ENCODE assay signal across 1 cellular context in the genomic region with DNA sequence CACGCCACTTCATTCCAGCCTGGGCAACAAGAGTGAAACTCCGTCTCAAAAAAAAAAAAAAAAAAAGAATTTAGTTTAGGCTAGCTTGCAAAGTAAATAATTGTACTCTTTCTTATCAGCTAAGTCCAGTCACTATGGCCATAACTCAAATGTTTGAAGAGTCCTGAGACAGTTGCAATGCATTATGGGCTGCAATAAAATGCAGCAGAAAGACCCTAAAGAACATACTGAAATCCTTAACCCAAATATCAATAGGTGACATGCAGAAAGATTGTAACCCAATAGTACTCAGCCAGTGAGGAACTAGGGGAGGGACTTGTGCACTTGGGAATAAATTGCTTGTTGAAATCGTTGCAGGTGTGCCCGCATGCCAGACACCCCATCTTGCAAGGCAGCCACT.
TF ChIP-seq lines count a peak whose summit lies in the region.

No MANE protein-coding gene starts in this region.

TF ChIP-seq in K562, 482 proteins besides CTCF, POLR2A, EP300 and RAD21 (continued from another document):
- TF ChIP-seq, protein P1, sequence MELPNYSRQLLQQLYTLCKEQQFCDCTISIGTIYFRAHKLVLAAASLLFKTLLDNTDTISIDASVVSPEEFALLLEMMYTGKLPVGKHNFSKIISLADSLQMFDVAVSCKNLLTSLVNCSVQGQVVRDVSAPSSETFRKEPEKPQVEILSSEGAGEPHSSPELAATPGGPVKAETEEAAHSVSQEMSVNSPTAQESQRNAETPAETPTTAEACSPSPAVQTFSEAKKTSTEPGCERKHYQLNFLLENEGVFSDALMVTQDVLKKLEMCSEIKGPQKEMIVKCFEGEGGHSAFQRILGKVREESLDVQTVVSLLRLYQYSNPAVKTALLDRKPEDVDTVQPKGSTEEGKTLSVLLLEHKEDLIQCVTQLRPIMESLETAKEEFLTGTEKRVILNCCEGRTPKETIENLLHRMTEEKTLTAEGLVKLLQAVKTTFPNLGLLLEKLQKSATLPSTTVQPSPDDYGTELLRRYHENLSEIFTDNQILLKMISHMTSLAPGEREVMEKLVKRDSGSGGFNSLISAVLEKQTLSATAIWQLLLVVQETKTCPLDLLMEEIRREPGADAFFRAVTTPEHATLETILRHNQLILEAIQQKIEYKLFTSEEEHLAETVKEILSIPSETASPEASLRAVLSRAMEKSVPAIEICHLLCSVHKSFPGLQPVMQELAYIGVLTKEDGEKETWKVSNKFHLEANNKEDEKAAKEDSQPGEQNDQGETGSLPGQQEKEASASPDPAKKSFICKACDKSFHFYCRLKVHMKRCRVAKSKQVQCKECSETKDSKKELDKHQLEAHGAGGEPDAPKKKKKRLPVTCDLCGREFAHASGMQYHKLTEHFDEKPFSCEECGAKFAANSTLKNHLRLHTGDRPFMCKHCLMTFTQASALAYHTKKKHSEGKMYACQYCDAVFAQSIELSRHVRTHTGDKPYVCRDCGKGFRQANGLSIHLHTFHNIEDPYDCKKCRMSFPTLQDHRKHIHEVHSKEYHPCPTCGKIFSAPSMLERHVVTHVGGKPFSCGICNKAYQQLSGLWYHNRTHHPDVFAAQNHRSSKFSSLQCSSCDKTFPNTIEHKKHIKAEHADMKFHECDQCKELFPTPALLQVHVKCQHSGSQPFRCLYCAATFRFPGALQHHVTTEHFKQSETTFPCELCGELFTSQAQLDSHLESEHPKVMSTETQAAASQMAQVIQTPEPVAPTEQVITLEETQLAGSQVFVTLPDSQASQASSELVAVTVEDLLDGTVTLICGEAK (IDR thresholded peaks at IDR 0.05), result no peak
- TF ChIP-seq, protein P1 (CRISPR knock-in tag; IDR thresholded peaks at IDR 0.05), result no peak
- TF ChIP-seq SNRNP70 (optimal IDR thresholded peaks at IDR 0.05; ENCODE audit: low read depth, low read length) (no peak), ARID1B (IDR thresholded peaks at IDR 0.05) (peak; percentile 92), NCOA4 (IDR thresholded peaks at IDR 0.05; ENCODE audit: partially characterized antibody) (no peak), PHF21A (IDR thresholded peaks at IDR 0.05; ENCODE audit: borderline replicate concordance, low read depth) (no peak), TFAM (CRISPR knock-in tag; conservative IDR thresholded peaks at IDR 0.05) (no peak), SRF (CRISPR knock-in tag; IDR thresholded peaks at IDR 0.05) (no peak), DPF2 (IDR thresholded peaks at IDR 0.05) (peak; percentile 87), HDAC2 (IDR thresholded peaks at IDR 0.05) (0 out of 2 replicates have a peak, but pooled peaks have one; percentile 34), ZNF778 (CRISPR knock-in tag; IDR thresholded peaks at IDR 0.05) (no peak), SMAD3 (CRISPR knock-in tag; conservative IDR thresholded peaks at IDR 0.05) (no peak), CXXC5 (CRISPR knock-in tag; IDR thresholded peaks at IDR 0.05) (no peak), PHB (CRISPR knock-in tag; IDR thresholded peaks at IDR 0.05) (no peak), CHD4 (IDR thresholded peaks at IDR 0.05; ENCODE audit: insufficient read depth, insufficient replicate concordance, low read depth, low read length, poor library complexity, severe bottlenecking) (no peak), NBN (IDR thresholded peaks at IDR 0.05; ENCODE audit: low read depth) (no peak), HEY1 (CRISPR knock-in tag; IDR thresholded peaks at IDR 0.05; ENCODE audit: borderline replicate concordance) (no peak), MTA1 (IDR thresholded peaks at IDR 0.05; ENCODE audit: borderline replicate concordance) (no peak; the same call in 1 of the 2 replicates), MBD2 (IDR thresholded peaks at IDR 0.05; ENCODE audit: borderline replicate concordance, low read depth) (no peak), MAFK (IDR thresholded peaks at IDR 0.05; ENCODE audit: low read length) (no peak), LEF1 (IDR thresholded peaks at IDR 0.05) (peak; percentile 72; the same call in 1 of the 2 replicates)
- TF ChIP-seq, protein P2, sequence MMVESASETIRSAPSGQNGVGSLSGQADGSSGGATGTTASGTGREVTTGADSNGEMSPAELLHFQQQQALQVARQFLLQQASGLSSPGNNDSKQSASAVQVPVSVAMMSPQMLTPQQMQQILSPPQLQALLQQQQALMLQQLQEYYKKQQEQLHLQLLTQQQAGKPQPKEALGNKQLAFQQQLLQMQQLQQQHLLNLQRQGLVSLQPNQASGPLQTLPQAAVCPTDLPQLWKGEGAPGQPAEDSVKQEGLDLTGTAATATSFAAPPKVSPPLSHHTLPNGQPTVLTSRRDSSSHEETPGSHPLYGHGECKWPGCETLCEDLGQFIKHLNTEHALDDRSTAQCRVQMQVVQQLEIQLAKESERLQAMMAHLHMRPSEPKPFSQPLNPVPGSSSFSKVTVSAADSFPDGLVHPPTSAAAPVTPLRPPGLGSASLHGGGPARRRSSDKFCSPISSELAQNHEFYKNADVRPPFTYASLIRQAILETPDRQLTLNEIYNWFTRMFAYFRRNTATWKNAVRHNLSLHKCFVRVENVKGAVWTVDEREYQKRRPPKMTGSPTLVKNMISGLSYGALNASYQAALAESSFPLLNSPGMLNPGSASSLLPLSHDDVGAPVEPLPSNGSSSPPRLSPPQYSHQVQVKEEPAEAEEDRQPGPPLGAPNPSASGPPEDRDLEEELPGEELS (CRISPR knock-in tag; IDR thresholded peaks at IDR 0.05; ENCODE audit: borderline replicate concordance), result no peak
- TF ChIP-seq, protein P3, sequence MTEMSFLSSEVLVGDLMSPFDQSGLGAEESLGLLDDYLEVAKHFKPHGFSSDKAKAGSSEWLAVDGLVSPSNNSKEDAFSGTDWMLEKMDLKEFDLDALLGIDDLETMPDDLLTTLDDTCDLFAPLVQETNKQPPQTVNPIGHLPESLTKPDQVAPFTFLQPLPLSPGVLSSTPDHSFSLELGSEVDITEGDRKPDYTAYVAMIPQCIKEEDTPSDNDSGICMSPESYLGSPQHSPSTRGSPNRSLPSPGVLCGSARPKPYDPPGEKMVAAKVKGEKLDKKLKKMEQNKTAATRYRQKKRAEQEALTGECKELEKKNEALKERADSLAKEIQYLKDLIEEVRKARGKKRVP (CRISPR knock-in tag; IDR thresholded peaks at IDR 0.05), result no peak
- TF ChIP-seq, protein P4, sequence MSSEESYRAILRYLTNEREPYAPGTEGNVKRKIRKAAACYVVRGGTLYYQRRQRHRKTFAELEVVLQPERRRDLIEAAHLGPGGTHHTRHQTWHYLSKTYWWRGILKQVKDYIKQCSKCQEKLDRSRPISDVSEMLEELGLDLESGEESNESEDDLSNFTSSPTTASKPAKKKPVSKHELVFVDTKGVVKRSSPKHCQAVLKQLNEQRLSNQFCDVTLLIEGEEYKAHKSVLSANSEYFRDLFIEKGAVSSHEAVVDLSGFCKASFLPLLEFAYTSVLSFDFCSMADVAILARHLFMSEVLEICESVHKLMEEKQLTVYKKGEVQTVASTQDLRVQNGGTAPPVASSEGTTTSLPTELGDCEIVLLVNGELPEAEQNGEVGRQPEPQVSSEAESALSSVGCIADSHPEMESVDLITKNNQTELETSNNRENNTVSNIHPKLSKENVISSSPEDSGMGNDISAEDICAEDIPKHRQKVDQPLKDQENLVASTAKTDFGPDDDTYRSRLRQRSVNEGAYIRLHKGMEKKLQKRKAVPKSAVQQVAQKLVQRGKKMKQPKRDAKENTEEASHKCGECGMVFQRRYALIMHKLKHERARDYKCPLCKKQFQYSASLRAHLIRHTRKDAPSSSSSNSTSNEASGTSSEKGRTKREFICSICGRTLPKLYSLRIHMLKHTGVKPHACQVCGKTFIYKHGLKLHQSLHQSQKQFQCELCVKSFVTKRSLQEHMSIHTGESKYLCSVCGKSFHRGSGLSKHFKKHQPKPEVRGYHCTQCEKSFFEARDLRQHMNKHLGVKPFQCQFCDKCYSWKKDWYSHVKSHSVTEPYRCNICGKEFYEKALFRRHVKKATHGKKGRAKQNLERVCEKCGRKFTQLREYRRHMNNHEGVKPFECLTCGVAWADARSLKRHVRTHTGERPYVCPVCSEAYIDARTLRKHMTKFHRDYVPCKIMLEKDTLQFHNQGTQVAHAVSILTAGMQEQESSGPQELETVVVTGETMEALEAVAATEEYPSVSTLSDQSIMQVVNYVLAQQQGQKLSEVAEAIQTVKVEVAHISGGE (CRISPR knock-in tag; IDR thresholded peaks at IDR 0.05), result no peak
- TF ChIP-seq, protein P5, sequence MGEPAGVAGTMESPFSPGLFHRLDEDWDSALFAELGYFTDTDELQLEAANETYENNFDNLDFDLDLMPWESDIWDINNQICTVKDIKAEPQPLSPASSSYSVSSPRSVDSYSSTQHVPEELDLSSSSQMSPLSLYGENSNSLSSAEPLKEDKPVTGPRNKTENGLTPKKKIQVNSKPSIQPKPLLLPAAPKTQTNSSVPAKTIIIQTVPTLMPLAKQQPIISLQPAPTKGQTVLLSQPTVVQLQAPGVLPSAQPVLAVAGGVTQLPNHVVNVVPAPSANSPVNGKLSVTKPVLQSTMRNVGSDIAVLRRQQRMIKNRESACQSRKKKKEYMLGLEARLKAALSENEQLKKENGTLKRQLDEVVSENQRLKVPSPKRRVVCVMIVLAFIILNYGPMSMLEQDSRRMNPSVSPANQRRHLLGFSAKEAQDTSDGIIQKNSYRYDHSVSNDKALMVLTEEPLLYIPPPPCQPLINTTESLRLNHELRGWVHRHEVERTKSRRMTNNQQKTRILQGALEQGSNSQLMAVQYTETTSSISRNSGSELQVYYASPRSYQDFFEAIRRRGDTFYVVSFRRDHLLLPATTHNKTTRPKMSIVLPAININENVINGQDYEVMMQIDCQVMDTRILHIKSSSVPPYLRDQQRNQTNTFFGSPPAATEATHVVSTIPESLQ (CRISPR knock-in tag; IDR thresholded peaks at IDR 0.05), result no peak
- TF ChIP-seq, protein P6, sequence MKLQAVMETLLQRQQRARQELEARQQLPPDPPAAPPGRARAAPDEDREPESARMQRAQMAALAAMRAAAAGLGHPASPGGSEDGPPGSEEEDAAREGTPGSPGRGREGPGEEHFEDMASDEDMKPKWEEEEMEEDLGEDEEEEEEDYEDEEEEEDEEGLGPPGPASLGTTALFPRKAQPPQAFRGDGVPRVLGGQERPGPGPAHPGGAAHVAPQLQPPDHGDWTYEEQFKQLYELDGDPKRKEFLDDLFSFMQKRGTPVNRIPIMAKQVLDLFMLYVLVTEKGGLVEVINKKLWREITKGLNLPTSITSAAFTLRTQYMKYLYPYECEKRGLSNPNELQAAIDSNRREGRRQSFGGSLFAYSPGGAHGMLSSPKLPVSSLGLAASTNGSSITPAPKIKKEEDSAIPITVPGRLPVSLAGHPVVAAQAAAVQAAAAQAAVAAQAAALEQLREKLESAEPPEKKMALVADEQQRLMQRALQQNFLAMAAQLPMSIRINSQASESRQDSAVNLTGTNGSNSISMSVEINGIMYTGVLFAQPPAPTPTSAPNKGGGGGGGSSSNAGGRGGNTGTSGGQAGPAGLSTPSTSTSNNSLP (IDR thresholded peaks at IDR 0.05; ENCODE audit: borderline replicate concordance, low read depth, low read length), result no peak
